In the genomic region with DNA sequence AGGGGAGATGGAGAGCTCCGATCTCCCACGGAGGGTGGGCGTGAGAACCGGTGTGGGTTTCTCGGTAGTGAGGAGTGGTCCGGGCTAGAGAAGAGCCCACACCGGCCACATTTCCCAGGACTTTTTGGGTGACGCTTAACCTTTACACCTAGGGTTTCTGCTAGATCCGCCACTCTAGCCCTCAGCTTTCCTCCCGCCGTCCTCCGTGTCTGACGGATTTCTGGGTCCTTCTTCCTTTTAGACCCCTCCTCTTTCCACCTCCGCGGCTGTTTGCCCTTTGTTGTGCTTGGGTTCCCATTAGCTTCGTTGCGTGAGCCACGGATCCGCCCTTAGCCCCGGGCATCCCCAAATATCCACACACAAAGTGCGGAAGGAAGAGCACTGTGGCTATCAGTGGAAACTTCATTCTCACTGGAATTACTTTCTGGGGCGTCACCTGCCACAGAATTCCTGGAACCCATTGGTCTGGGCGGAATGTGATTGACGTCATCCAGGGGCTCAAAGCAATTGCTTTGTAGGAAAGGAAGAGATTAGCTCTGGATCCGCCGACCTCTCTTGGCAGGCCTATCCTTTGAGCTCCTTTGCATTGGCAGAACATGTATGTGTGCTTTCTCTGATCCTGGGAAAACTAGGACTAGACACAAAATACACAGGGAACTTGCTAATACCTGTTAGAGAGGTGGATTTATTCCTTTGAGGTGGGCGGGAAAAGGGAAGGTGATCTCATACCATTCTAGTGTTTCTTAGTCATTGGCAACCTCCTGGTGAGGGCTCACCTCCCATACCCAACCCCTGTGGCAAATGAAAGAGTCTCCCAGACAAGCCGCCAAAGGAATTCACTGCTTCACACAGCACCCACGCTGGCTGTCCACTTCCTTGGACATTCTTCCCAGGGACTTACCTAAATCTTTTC, we compare ENCODE assay signal across 8 cellular contexts. TPM values are rescaled to one million over a fixed set of nuclear protein-coding genes. Genes with fewer than 3 reads are reported as not detected.
DNase-seq lines count a peak whose midpoint lies in the region; ATAC-seq and TF ChIP-seq lines count a peak whose summit lies in the region.

No MANE protein-coding gene starts in this region.

- H3K4me3 ChIP-seq in GM12865 (ENCODE audit: low read depth, low read length) (peak overlapping the region; percentile 91), fibroblast of villous mesenchyme (ENCODE audit: low read depth, low read length) (peak overlapping the region; percentile 99)

- TF ChIP-seq CTCF in GM12865 (IDR thresholded peaks at IDR 0.05; ENCODE audit: insufficient read depth, low read depth, low read length, missing control alignments), result no peak
- no peak for TF ChIP-seq CTCF in fibroblast of villous mesenchyme (IDR thresholded peaks at IDR 0.05; ENCODE audit: insufficient read depth, low read depth, low read length)
- TF ChIP-seq CTCF in nephron progenitor cell (IDR thresholded peaks at IDR 0.05), result no peak

- peaks cover 44% of the 10 kb centered on the region for H3K4me1 Mint-ChIP-seq in activated T-cell treated with anti-CD3 and anti-CD28 coated beads, Interleukin-2, amount 50 U/mL, for 4 hours (ENCODE audit: low read depth)
- peaks cover 35% of the 10 kb centered on the region for H3K4me1 Mint-ChIP-seq in nephron progenitor cell

- H3K4me3 Mint-ChIP-seq in activated T-cell treated with anti-CD3 and anti-CD28 coated beads, Interleukin-2, amount 50 U/mL, for 4 hours, result peak overlapping the region; percentile 96
- peak overlapping the region; percentile 100 for H3K4me3 Mint-ChIP-seq in nephron progenitor cell

- H3K36me3 Mint-ChIP-seq in activated T-cell treated with anti-CD3 and anti-CD28 coated beads, Interleukin-2, amount 50 U/mL, for 4 hours (ENCODE audit: insufficient read depth), result peaks cover 11% of the 10 kb centered on the region
- peaks cover 1% of the 10 kb centered on the region for H3K36me3 Mint-ChIP-seq in nephron progenitor cell (ENCODE audit: low read depth)

- H3K27me3 Mint-ChIP-seq in activated T-cell treated with anti-CD3 and anti-CD28 coated beads, Interleukin-2, amount 50 U/mL, for 4 hours (ENCODE audit: low read depth), result no peaks in the 10 kb centered on the region
- peaks cover 3% of the 10 kb centered on the region for H3K27me3 Mint-ChIP-seq in nephron progenitor cell (ENCODE audit: low read depth, poor library complexity)

- peak overlapping the region; percentile 100 for H3K27ac Mint-ChIP-seq in nephron progenitor cell

- H3K9me3 Mint-ChIP-seq in activated T-cell treated with anti-CD3 and anti-CD28 coated beads, Interleukin-2, amount 50 U/mL, for 4 hours, result no peaks in the 10 kb centered on the region
- no peaks in the 10 kb centered on the region for H3K9me3 Mint-ChIP-seq in nephron progenitor cell

- ATAC-seq in activated T-cell treated with anti-CD3 and anti-CD28 coated beads, Interleukin-2, amount 50 U/mL, for 4 hours, result peak; percentile 1
- ATAC-seq in GM21390 (IDR thresholded peaks at IDR 0.05; ENCODE audit: unreplicated experiment), result no peak

- DNase-seq in A172 (ENCODE audit: low spot score) (peak; percentile 93), GM12865 (ENCODE audit: low read depth) (no peak), NCI-H2227 (lab: John Stamatoyannopoulos, UW; ENCODE audit: unreplicated experiment) (peak; percentile 72), fibroblast of villous mesenchyme (ENCODE audit: low read depth) (peak; percentile 94), nephron progenitor cell (peak; percentile 60), cortex of kidney (lab: John Stamatoyannopoulos, UW) (no peak)
- peak; percentile 16 for DNase-seq in activated T-cell treated with anti-CD3 and anti-CD28 coated beads, Interleukin-2, amount 50 U/mL, for 4 hours

RNA-seq across cellular contexts. Expression of a gene that starts 0.7 kb away (rescaled TPM):
- total RNA-seq in A172 (2014; rRNA removed; shearing (Covaris generic)), result 36.2 and 44.7 TPM in 2 replicates
- 10 to 100 TPM; 19.5 to 24.2 (median 23.1) TPM for total RNA-seq in activated T-cell treated with anti-CD3 and anti-CD28 coated beads, Interleukin-2, amount 50 U/mL, for 4 hours
- total RNA-seq in fibroblast of villous mesenchyme, result 35.1 and 50.1 TPM in 2 replicates

RNA-seq across cellular contexts. Expression of a gene that starts 0.9 kb away (rescaled TPM):
- total RNA-seq in A172 (2014; rRNA removed; shearing (Covaris generic)), result 38.9 and 45.5 TPM in 2 replicates
- 10 to 100 TPM; 18.1 to 22.1 (median 19.4) TPM for total RNA-seq in activated T-cell treated with anti-CD3 and anti-CD28 coated beads, Interleukin-2, amount 50 U/mL, for 4 hours
- 46.7 and 51.4 TPM in 2 replicates for total RNA-seq in fibroblast of villous mesenchyme

RNA-seq across cellular contexts. Expression of a gene that starts 17.2 kb away (rescaled TPM):
- total RNA-seq in A172 (2014; rRNA removed; shearing (Covaris generic)), result 32.7 and 43.9 TPM in 2 replicates
- 10 to 100 TPM; 41.3 to 55.1 (median 44.8) TPM for total RNA-seq in activated T-cell treated with anti-CD3 and anti-CD28 coated beads, Interleukin-2, amount 50 U/mL, for 4 hours
- total RNA-seq in fibroblast of villous mesenchyme, result 22.9 and 47.1 TPM in 2 replicates

RNA-seq across cellular contexts. Expression of a gene that starts 21.1 kb away (rescaled TPM):
- total RNA-seq in A172 (2014; rRNA removed; shearing (Covaris generic)), result 166 and 176 TPM in 2 replicates
- total RNA-seq in activated T-cell treated with anti-CD3 and anti-CD28 coated beads, Interleukin-2, amount 50 U/mL, for 4 hours, result 100 to 1,000 TPM; 141 to 168 (median 150) TPM
- total RNA-seq in fibroblast of villous mesenchyme, result 85.5 and 88.9 TPM in 2 replicates

RNA-seq across cellular contexts. Expression of a gene that starts 28.8 kb away (rescaled TPM):
- not detected in 2 replicates for total RNA-seq in A172 (2014; rRNA removed; shearing (Covaris generic))
- not detected for total RNA-seq in activated T-cell treated with anti-CD3 and anti-CD28 coated beads, Interleukin-2, amount 50 U/mL, for 4 hours
- total RNA-seq in fibroblast of villous mesenchyme, result not detected in 2 replicates

Comparison
In these comparisons a context has a peak if more than half of its experiments do, and no peak if none do; other contexts are left out.
1. DNase-seq: peak in A172 (single experiment), NCI-H2227 (single experiment), activated T-cell treated with anti-CD3 and anti-CD28 coated beads, Interleukin-2, amount 50 U/mL, for 4 hours (single experiment), fibroblast of villous mesenchyme (single experiment) and nephron progenitor cell (single experiment); none in GM12865 (single experiment) and cortex of kidney (single experiment).